8 cellular contexts compared by ENCODE assay signal in the genomic region with DNA sequence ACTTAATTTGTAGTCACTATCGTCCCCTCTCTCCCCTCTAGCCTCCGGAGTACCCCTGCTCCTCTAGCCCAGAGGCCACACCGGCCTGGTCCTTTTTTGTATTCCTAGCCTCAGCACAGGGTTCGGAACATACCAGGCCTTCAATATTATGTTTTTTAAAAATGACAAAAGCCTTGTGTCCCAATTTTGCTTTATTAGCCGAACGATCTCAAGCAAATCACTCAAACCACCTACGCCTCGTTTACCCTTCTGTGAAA. TPM values are rescaled to one million over a fixed set of nuclear protein-coding genes. Genes with fewer than 3 reads are reported as not detected.
DNase-seq lines count a peak whose midpoint lies in the region; ATAC-seq lines count a peak whose summit lies in the region.

No MANE protein-coding gene starts in this region.

- peak overlapping the region; percentile 95 for H3K4me3 ChIP-seq in skeletal muscle satellite cell (ENCODE audit: low read length)

- H3K4me1 ChIP-seq in skeletal muscle satellite cell (ENCODE audit: control insufficient read depth, insufficient read depth, low read length) = peaks cover 37% of the 10 kb centered on the region

- no peaks in the 10 kb centered on the region for H3K27me3 Mint-ChIP-seq in activated CD4-positive, alpha-beta memory T cell treated with anti-CD3 and anti-CD28 coated beads for 36 hours

- CTCF ChIA-PET in activated CD4-positive, alpha-beta memory T cell treated with anti-CD3 and anti-CD28 coated beads for 36 hours (lab: Charles Lee) = interaction anchor here (1.0 to 2.3 kb wide), 2 partner anchors 242 to 335 kb away, joined by 3 to 9 read pairs; no protein-coding TSS in a partner anchor

- no peak for DNase-seq in activated CD4-positive, alpha-beta memory T cell treated with anti-CD3 and anti-CD28 coated beads for 36 hours
- no peak for DNase-seq in left cardiac atrium
- no peak for DNase-seq in cerebellar nuclear complex (lab: John Stamatoyannopoulos, UW)

- peak overlapping the region; percentile 94 for H3K4me3 Mint-ChIP-seq in activated CD4-positive, alpha-beta memory T cell treated with anti-CD3 and anti-CD28 coated beads for 36 hours

- H3K36me3 ChIP-seq in skeletal muscle satellite cell (ENCODE audit: insufficient read depth, low read length) = peaks cover 29% of the 10 kb centered on the region

- ATAC-seq in GM18909 (IDR thresholded peaks at IDR 0.05; ENCODE audit: poor library complexity, unreplicated experiment) (peak; percentile 27), HG02973 (IDR thresholded peaks at IDR 0.05; ENCODE audit: unreplicated experiment) (peak; percentile 9), left cardiac atrium (peak; percentile 21 to 23), GM18861 (IDR thresholded peaks at IDR 0.05; ENCODE audit: unreplicated experiment) (no peak)
- ATAC-seq in activated CD4-positive, CD25-positive, alpha-beta regulatory T cell treated with anti-CD3 and anti-CD28 coated beads, Interleukin-2, amount 50 U/mL, for 24 hours = no peak

- H3K9ac ChIP-seq in skeletal muscle satellite cell (ENCODE audit: low read depth, low read length) = peak overlapping the region; percentile 98

- peaks cover 24% of the 10 kb centered on the region for H3K36me3 Mint-ChIP-seq in activated CD4-positive, alpha-beta memory T cell treated with anti-CD3 and anti-CD28 coated beads for 36 hours

- POLR2A ChIA-PET in activated CD4-positive, alpha-beta memory T cell treated with anti-CD3 and anti-CD28 coated beads for 36 hours (lab: Charles Lee) = interaction anchor here (1.0 to 1.9 kb wide), 7 partner anchors 9 to 1528 kb away, joined by 3 to 6 read pairs (median 3); a partner anchor contains a TSS

- peak overlapping the region; percentile 81 for H3K4me2 ChIP-seq in skeletal muscle satellite cell (ENCODE audit: low read length)

- H3K9me3 Mint-ChIP-seq in activated CD4-positive, alpha-beta memory T cell treated with anti-CD3 and anti-CD28 coated beads for 36 hours = no peaks in the 10 kb centered on the region

- H3K4me1 Mint-ChIP-seq in activated CD4-positive, alpha-beta memory T cell treated with anti-CD3 and anti-CD28 coated beads for 36 hours (ENCODE audit: low read depth) = peaks cover 49% of the 10 kb centered on the region

- H3K27ac Mint-ChIP-seq in activated CD4-positive, alpha-beta memory T cell treated with anti-CD3 and anti-CD28 coated beads for 36 hours = peak overlapping the region; percentile 98

- intact Hi-C loops in activated CD4-positive, alpha-beta memory T cell treated with anti-CD3 and anti-CD28 coated beads for 36 hours (cut with micrococcal nuclease) = loop anchor here (2.0 to 10.0 kb wide), 5 partner anchors 50 to 1034 kb away; a partner anchor contains a TSS
- intact Hi-C loops in left cardiac atrium (cut with DNase I) = no loop called here

- no peaks in the 10 kb centered on the region for H3K9me3 ChIP-seq in skeletal muscle satellite cell (replicated peaks; ENCODE audit: low read length)

- H3K27me3 ChIP-seq in skeletal muscle satellite cell (ENCODE audit: control insufficient read depth, insufficient read depth, low read length) = no peaks in the 10 kb centered on the region

RNA-seq across cellular contexts. Expression of a gene that starts 0.5 kb away (rescaled TPM):
- 100 to 1,000 TPM; 123 to 125 TPM for total RNA-seq in activated CD4-positive, alpha-beta memory T cell treated with anti-CD3 and anti-CD28 coated beads for 36 hours
- total RNA-seq in left cardiac atrium = 100 to 1,000 TPM in 1 of 2 donors, 10 to 100 TPM in 1; 86.1 to 103 TPM
- 174 and 228 TPM in 2 replicates for total RNA-seq in skeletal muscle satellite cell (2012; rRNA removed)

Comparison
In these comparisons a context has a peak if more than half of its experiments do, and no peak if none do; other contexts are left out.
1. ATAC-seq: peak in GM18909 (single experiment), HG02973 (single experiment) and left cardiac atrium (2 of 2); none in activated CD4-positive, CD25-positive, alpha-beta regulatory T cell treated with anti-CD3 and anti-CD28 coated beads, Interleukin-2, amount 50 U/mL, for 24 hours (0 of 2) and GM18861 (single experiment).